In the genomic region with DNA sequence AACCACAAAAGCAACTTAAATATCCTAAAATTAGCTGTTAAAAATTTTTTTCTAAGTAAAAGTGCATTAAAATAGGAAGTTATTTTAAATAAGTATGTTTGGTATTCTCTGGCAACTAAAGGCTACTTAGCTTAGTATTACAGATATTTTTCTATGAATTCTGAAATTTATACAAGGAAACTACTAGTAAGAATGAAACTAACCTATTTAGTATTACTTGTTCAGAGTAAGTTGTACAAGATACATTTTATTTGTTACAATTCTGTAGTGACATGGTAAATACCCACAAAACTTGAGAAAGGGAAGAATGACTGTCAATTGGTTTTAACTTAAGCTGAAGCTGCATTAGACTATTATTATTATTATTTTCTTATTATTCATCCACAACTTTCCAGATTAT, we compare ENCODE assay signal across 26 cellular contexts. TPM values are rescaled to one million over a fixed set of nuclear protein-coding genes. Genes with fewer than 3 reads are reported as not detected.
DNase-seq lines count a peak whose midpoint lies in the region; ATAC-seq and TF ChIP-seq lines count a peak whose summit lies in the region.
"Had no signal": no experiment of that assay in that cellular context is flagged by ENCODE, and none has a peak within 500 bp of the region (broad histone marks: within the 10 kb centered on the region; RNA-seq: fewer than 3 reads in every experiment).

No MANE protein-coding gene starts in this region.

- H3K27me3 Mint-ChIP-seq in chondrocyte (ENCODE audit: low read depth): no peaks in the 10 kb centered on the region
- no peaks in the 10 kb centered on the region for H3K27me3 Mint-ChIP-seq in activated T-helper 1 cell treated with anti-CD3 and anti-CD28 coated beads, Interleukin-12 subunit alpha, Interleukin-12 subunit beta, Interleukin-2, Interleukin-4 antibody, amounts not matched to agents 30 ng/mL and 10 ng/mL and 1 ng/mL, durations not matched to agents 14 hours and 24 hours and 36 hours (ENCODE audit: insufficient read depth)
- H3K27me3 Mint-ChIP-seq: brain; CD4-positive, alpha-beta memory T cell had no signal

- H3K36me3 ChIP-seq in SK-N-SH (replicated peaks in 1 of 2; ENCODE audit: control insufficient read depth in 1 of 2, insufficient read depth in 2 of 2, low read length in 1 of 2): peaks cover 0 to 16% of the 10 kb centered on the region in 2 experiments
- H3K36me3 ChIP-seq: adrenal gland, transverse colon had no signal

- no peak for TF ChIP-seq RAD21 in SK-N-SH (IDR thresholded peaks at IDR 0.05; ENCODE audit: low read length)

- DNase-seq in SK-N-SH (no peak), chondrocyte (ENCODE audit: low spot score) (no peak), SKM-1 (lab: John Stamatoyannopoulos, UW; ENCODE audit: unreplicated experiment) (no peak), AG20443 (ENCODE audit: low spot score) (no peak)
- DNase-seq in activated T-helper 1 cell treated with anti-CD3 and anti-CD28 coated beads, Interleukin-12 subunit alpha, Interleukin-12 subunit beta, Interleukin-2, Interleukin-4 antibody, amounts not matched to agents 30 ng/mL and 10 ng/mL and 1 ng/mL, durations not matched to agents 14 hours and 24 hours and 36 hours (ENCODE audit: low spot score): no peak
- DNase-seq: activated CD4-positive, alpha-beta T cell treated with anti-CD3 and anti-CD28 coated beads, Interleukin-2, amount 50 U/mL, for 48 hours; activated T-cell treated with anti-CD3 and anti-CD28 coated beads for 4 hours; adrenal gland; AML-193; CD4-positive, alpha-beta memory T cell; heart left ventricle; NCI-H1105; NCI-H2029 treated with DMSO at 0.1 percent for 48 hours; NCI-H226; NCI-H748 treated with DMSO at 0.1 percent for 48 hours; psoas muscle; stimulated activated CD4-positive, alpha-beta T cell treated with anti-CD3 and anti-CD28 coated beads, Interleukin-15, amount 100 ng/mL, for 24 hours; transverse colon; WERI-Rb-1 had no signal

- H3K4me3 Mint-ChIP-seq in chondrocyte (ENCODE audit: unreplicated experiment): no peak overlapping the region
- no peak overlapping the region for H3K4me3 Mint-ChIP-seq in activated T-helper 1 cell treated with anti-CD3 and anti-CD28 coated beads, Interleukin-12 subunit alpha, Interleukin-12 subunit beta, Interleukin-2, Interleukin-4 antibody, amounts not matched to agents 30 ng/mL and 10 ng/mL and 1 ng/mL, durations not matched to agents 14 hours and 24 hours and 36 hours

- ATAC-seq in SK-N-SH treated with all-trans-retinoic acid at 6 μM for 48 hours: no peak
- ATAC-seq in GM18870 (IDR thresholded peaks at IDR 0.05; ENCODE audit: unreplicated experiment): peak; percentile 28
- peak; percentile 31 for ATAC-seq in HG03469 (IDR thresholded peaks at IDR 0.05; ENCODE audit: unreplicated experiment)
- ATAC-seq: heart left ventricle had no signal

- H3K27me3 ChIP-seq in SK-N-SH (ENCODE audit: insufficient read depth): no peaks in the 10 kb centered on the region
- H3K27me3 ChIP-seq: adrenal gland, heart left ventricle, transverse colon had no signal

- 0 out of 2 replicates have a peak overlapping the region, but pooled peaks have one; percentile 37 for H2AFZ ChIP-seq in SK-N-SH (ENCODE audit: low read depth)

- no peaks in the 10 kb centered on the region for H3K9me3 ChIP-seq in SK-N-SH
- H3K9me3 ChIP-seq: adrenal gland, heart left ventricle, psoas muscle, transverse colon had no signal

- H3K36me3 Mint-ChIP-seq in chondrocyte (ENCODE audit: low read depth): no peaks in the 10 kb centered on the region
- H3K36me3 Mint-ChIP-seq in activated T-helper 1 cell treated with anti-CD3 and anti-CD28 coated beads, Interleukin-12 subunit alpha, Interleukin-12 subunit beta, Interleukin-2, Interleukin-4 antibody, amounts not matched to agents 30 ng/mL and 10 ng/mL and 1 ng/mL, durations not matched to agents 14 hours and 24 hours and 36 hours (ENCODE audit: low read depth): peaks cover 10% of the 10 kb centered on the region

- no peak for TF ChIP-seq EP300 in SK-N-SH (IDR thresholded peaks at IDR 0.05; ENCODE audit: borderline replicate concordance in 1 of 2, low read depth in 1 of 2, low read length in 1 of 2)

- H3K4me1 Mint-ChIP-seq in chondrocyte (ENCODE audit: low read depth): peaks cover 45% of the 10 kb centered on the region
- H3K4me1 Mint-ChIP-seq in activated T-helper 1 cell treated with anti-CD3 and anti-CD28 coated beads, Interleukin-12 subunit alpha, Interleukin-12 subunit beta, Interleukin-2, Interleukin-4 antibody, amounts not matched to agents 30 ng/mL and 10 ng/mL and 1 ng/mL, durations not matched to agents 14 hours and 24 hours and 36 hours (ENCODE audit: low read depth): peaks cover 62% of the 10 kb centered on the region

- no peaks in the 10 kb centered on the region for H3K9me2 ChIP-seq in SK-N-SH

- POLR2A ChIA-PET in SK-N-SH (lab: Yijun Ruan, JAX): interaction anchor here (0.6 to 0.7 kb wide), 2 partner anchors 22 to 1100 kb away, joined by 3 read pairs; no protein-coding TSS in a partner anchor

- no peak overlapping the region for H3K27ac ChIP-seq in SK-N-SH (ENCODE audit: low read depth in 2 of 2, low read length in 1 of 2)
- H3K27ac ChIP-seq: 22Rv1, adrenal gland, heart left ventricle, HL-60, psoas muscle, SK-N-MC, transverse colon, WERI-Rb-1 had no signal

- intact Hi-C loops in activated T-helper 1 cell treated with anti-CD3 and anti-CD28 coated beads, Interleukin-12 subunit alpha, Interleukin-12 subunit beta, Interleukin-2, Interleukin-4 antibody, amounts not matched to agents 30 ng/mL and 10 ng/mL and 1 ng/mL, durations not matched to agents 14 hours and 24 hours and 36 hours (cut with micrococcal nuclease): loop anchor here (5.0 to 10.0 kb wide), 2 partner anchors 396 to 1093 kb away; no protein-coding TSS in a partner anchor

- CTCF ChIA-PET in SK-N-SH (lab: Yijun Ruan, JAX): interaction anchor here (1.0 to 1.1 kb wide), 2 partner anchors 9 to 23 kb away, joined by 4 read pairs; no protein-coding TSS in a partner anchor

- peak overlapping the region; percentile 32 for H3K27ac Mint-ChIP-seq in chondrocyte (ENCODE audit: unreplicated experiment)
- no peak overlapping the region for H3K27ac Mint-ChIP-seq in activated T-helper 1 cell treated with anti-CD3 and anti-CD28 coated beads, Interleukin-12 subunit alpha, Interleukin-12 subunit beta, Interleukin-2, Interleukin-4 antibody, amounts not matched to agents 30 ng/mL and 10 ng/mL and 1 ng/mL, durations not matched to agents 14 hours and 24 hours and 36 hours

- H3K4me2 ChIP-seq in SK-N-SH: no peak overlapping the region

- no peak overlapping the region for H3K4me3 ChIP-seq in SK-N-SH (ENCODE audit: low read depth in 2 of 2, low read length in 1 of 2)
- H3K4me3 ChIP-seq: adrenal gland, heart left ventricle, psoas muscle, SK-N-MC, transverse colon had no signal

- H3K4me1 ChIP-seq in SK-N-SH (ENCODE audit: control insufficient read depth in 1 of 2, insufficient read depth in 2 of 2, low read depth in 1 of 2, low read length in 1 of 2): peaks cover 12 to 15% of the 10 kb centered on the region in 2 experiments; a peak in 2 of 4 replicates

- no peak overlapping the region for H3K9ac ChIP-seq in SK-N-SH

- H3K9me3 Mint-ChIP-seq in chondrocyte (ENCODE audit: low read depth): no peaks in the 10 kb centered on the region
- H3K9me3 Mint-ChIP-seq in activated T-helper 1 cell treated with anti-CD3 and anti-CD28 coated beads, Interleukin-12 subunit alpha, Interleukin-12 subunit beta, Interleukin-2, Interleukin-4 antibody, amounts not matched to agents 30 ng/mL and 10 ng/mL and 1 ng/mL, durations not matched to agents 14 hours and 24 hours and 36 hours: no peaks in the 10 kb centered on the region
- H3K9me3 Mint-ChIP-seq: brain; CD4-positive, alpha-beta memory T cell had no signal

- peaks cover 87% of the 10 kb centered on the region for H3K79me2 ChIP-seq in SK-N-SH (ENCODE audit: insufficient read depth)

- H4K20me1 ChIP-seq in SK-N-SH (ENCODE audit: insufficient read depth): no peaks in the 10 kb centered on the region

- peaks cover 2% of the 10 kb centered on the region for H3F3A ChIP-seq in SK-N-SH (replicated peaks; ENCODE audit: insufficient read depth)

- no peak for TF ChIP-seq CTCF in SK-N-SH (IDR thresholded peaks at IDR 0.05)
- TF ChIP-seq CTCF in chondrocyte (IDR thresholded peaks at IDR 0.05): no peak

TF ChIP-seq in SK-N-SH, 30 proteins besides CTCF, POLR2A, EP300 and RAD21:
- TF ChIP-seq YY1 (IDR thresholded peaks at IDR 0.05; ENCODE audit: low read depth) (no peak), MEF2A (IDR thresholded peaks at IDR 0.05; ENCODE audit: borderline replicate concordance, low read depth) (no peak), TCF12 (IDR thresholded peaks at IDR 0.05) (no peak), JUND (IDR thresholded peaks at IDR 0.05) (no peak), POLR2AphosphoS5 (IDR thresholded peaks at IDR 0.05; ENCODE audit: low read depth, low read length) (no peak)
- TF ChIP-seq, protein P1, sequence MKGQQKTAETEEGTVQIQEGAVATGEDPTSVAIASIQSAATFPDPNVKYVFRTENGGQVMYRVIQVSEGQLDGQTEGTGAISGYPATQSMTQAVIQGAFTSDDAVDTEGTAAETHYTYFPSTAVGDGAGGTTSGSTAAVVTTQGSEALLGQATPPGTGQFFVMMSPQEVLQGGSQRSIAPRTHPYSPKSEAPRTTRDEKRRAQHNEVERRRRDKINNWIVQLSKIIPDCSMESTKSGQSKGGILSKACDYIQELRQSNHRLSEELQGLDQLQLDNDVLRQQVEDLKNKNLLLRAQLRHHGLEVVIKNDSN (IDR thresholded peaks at IDR 0.05; ENCODE audit: borderline replicate concordance, low read depth): no peak

TF ChIP-seq in SK-N-SH treated with all-trans-retinoic acid at 6 μM for 48 hours, 23 proteins besides CTCF, POLR2A, EP300 and RAD21 (continues in another document):
- TF ChIP-seq ZNF70 (CRISPR knock-in tag; IDR thresholded peaks at IDR 0.05) (no peak), OSR1 (CRISPR knock-in tag; IDR thresholded peaks at IDR 0.05) (no peak), ESRRG (CRISPR knock-in tag; IDR thresholded peaks at IDR 0.05) (no peak), ZFP30 (CRISPR knock-in tag; IDR thresholded peaks at IDR 0.05) (no peak)

RNA-seq across cellular contexts. Expression of a gene that starts 6.5 kb away (rescaled TPM):
- 1.7 and 1.9 TPM in 2 replicates for polyA plus RNA-seq in SK-N-SH (2012; rRNA removed)
- polyA plus RNA-seq in SK-N-SH (2012; cell fraction: cytosol; rRNA removed): 2.0 and 2.3 TPM in 2 replicates
- polyA plus RNA-seq in SK-N-SH (2012; cell fraction: nucleus; rRNA removed): 2.3 and 5.3 TPM in 2 replicates
- total RNA-seq in chondrocyte: 11.9 to 18.2 TPM (median 12.2 TPM) in 3 replicates
- 34.8 and 37.2 TPM in 2 replicates for total RNA-seq in activated T-helper 1 cell treated with anti-CD3 and anti-CD28 coated beads, Interleukin-12 subunit alpha, Interleukin-12 subunit beta, Interleukin-2, Interleukin-4 antibody, amounts not matched to agents 30 ng/mL and 10 ng/mL and 1 ng/mL, durations not matched to agents 14 hours and 24 hours and 36 hours
